21 cellular contexts compared by ENCODE assay signal in genomic region chr14:56549721-56550120, GRCh38.
"Had no signal": no experiment of that assay in that cellular context is flagged by ENCODE, and none has a peak within 500 bp of the region (broad histone marks: within the 10 kb centered on the region; RNA-seq: fewer than 3 reads in every experiment).

No MANE protein-coding gene starts in this region.

- H3K4me1 ChIP-seq: esophagus squamous epithelium, heart left ventricle, pancreas, right lobe of liver, spleen, tibial artery, upper lobe of left lung, uterus had no signal

- H2AFZ ChIP-seq: neural progenitor cell had no signal

- H3K36me3 ChIP-seq: esophagus squamous epithelium, heart left ventricle, neural progenitor cell, pancreas, right lobe of liver, spleen, tibial artery, upper lobe of left lung, uterus had no signal

- H3K27ac ChIP-seq: esophagus squamous epithelium, heart left ventricle, neural progenitor cell, pancreas, right lobe of liver, spleen, tibial artery, upper lobe of left lung, uterus had no signal

- H3K4me3 ChIP-seq: esophagus squamous epithelium, heart left ventricle, neural progenitor cell, pancreas, right lobe of liver, spleen, tibial artery, upper lobe of left lung, uterus had no signal

- H3K4me2 ChIP-seq: neural progenitor cell had no signal

- FAIRE-seq: pancreas had no signal

- ATAC-seq: heart left ventricle; left lobe of liver; natural killer cell treated with Interleukin-12 subunit alpha and Interleukin-12 subunit beta and Interleukin-15 and Interleukin-18, amount 100 ng/mL, for 72 hours; pancreas; right lobe of liver; stimulated activated memory B cell treated with anti-CD40 and anti-IgM and Interleukin-4, amounts not matched to agents 10 μg/mL and 1 μg/mL and 100 μg/mL, for 72 hours had no signal

- H3K9ac ChIP-seq: neural progenitor cell had no signal

- H3K27me3 ChIP-seq: neural progenitor cell, pancreas, right lobe of liver, upper lobe of left lung, uterus had no signal

- DNase-seq: effector memory CD4-positive, alpha-beta T cell; esophagus squamous epithelium; foreskin melanocyte; heart left ventricle; hippocampal formation; mammary epithelial cell; occipital lobe; pancreas; retina; right lobe of liver; spleen; stimulated activated CD4-positive, alpha-beta T cell treated with anti-CD3 and anti-CD28 coated beads, Interleukin-15, amount 100 ng/mL, for 24 hours; stimulated activated CD4-positive, alpha-beta T cell treated with anti-CD3 and anti-CD28 coated beads, Interleukin-1b, Interleukin-23, amount 100 ng/mL, for 48 hours; stimulated activated CD4-positive, alpha-beta T cell treated with anti-CD3 and anti-CD28 coated beads, Interleukin-4, amount 100 ng/mL, for 24 hours; tibial artery; upper lobe of left lung; uterus had no signal

- H3K9me3 ChIP-seq: esophagus squamous epithelium, heart left ventricle, pancreas, right lobe of liver, spleen, tibial artery, upper lobe of left lung, uterus had no signal
